In genomic region chr20:35226775-35227681, GRCh38 we compare ENCODE assay signal across 8 cellular contexts. TPM values are rescaled to one million over a fixed set of nuclear protein-coding genes. Genes with fewer than 3 reads are reported as not detected.
DNase-seq lines count a peak whose midpoint lies in the region; ATAC-seq and TF ChIP-seq lines count a peak whose summit lies in the region.

No MANE protein-coding gene starts in this region.

- peak overlapping the region; percentile 57 for H3K4me3 ChIP-seq in ACC112 (ENCODE audit: low read depth, low read length)
- peak overlapping the region; percentile 44 for H3K4me3 ChIP-seq in ascending aorta
- peak overlapping the region; percentile 51 for H3K4me3 ChIP-seq in iPS-18a (ENCODE audit: low read length)
- H3K4me3 ChIP-seq in skeletal muscle tissue (ENCODE audit: low read length in 3 of 3) = peak overlapping the region; percentile 36 to 47 (median 45)

- H3K79me2 ChIP-seq in ACC112 (ENCODE audit: control insufficient read depth, insufficient read depth, low read length, unreplicated experiment) = no peaks in the 10 kb centered on the region

- H3K27ac Mint-ChIP-seq in T-helper 1 cell treated with Interleukin-12 subunit alpha and Interleukin-12 subunit beta and Interleukin-4 antibody, amounts not matched to agents 30 μg/mL and 1 μg/mL, for 36 hours = no peak overlapping the region

- intact Hi-C loops in ascending aorta (cut with DNase I) = no loop called here

- H2AFZ ChIP-seq in ACC112 (ENCODE audit: low read length, unreplicated experiment) = no peak overlapping the region

- DNase-seq in HCEC 1CT (peak; percentile 17), ascending aorta (ENCODE audit: low spot score in 2 of 2) (no peak)

- H3K4me1 ChIP-seq in ACC112 (ENCODE audit: control insufficient read depth, insufficient read depth, low read length, unreplicated experiment) (no peaks in the 10 kb centered on the region), ascending aorta (peaks cover 0 to 9% of the 10 kb centered on the region in 2 donors), iPS-18a (ENCODE audit: control insufficient read depth, low read depth, low read length) (peaks cover 15% of the 10 kb centered on the region), skeletal muscle tissue (ENCODE audit: control insufficient read depth in 3 of 3, insufficient read depth in 3 of 3, low read length in 3 of 3) (peaks cover 4 to 9% (median 6%) of the 10 kb centered on the region in 3 donors)

- H3K4me1 Mint-ChIP-seq in T-helper 1 cell treated with Interleukin-12 subunit alpha and Interleukin-12 subunit beta and Interleukin-4 antibody, amounts not matched to agents 30 μg/mL and 1 μg/mL, for 36 hours (ENCODE audit: low read depth) = peaks cover 6% of the 10 kb centered on the region

- no peaks in the 10 kb centered on the region for H3K9me3 Mint-ChIP-seq in T-helper 1 cell treated with Interleukin-12 subunit alpha and Interleukin-12 subunit beta and Interleukin-4 antibody, amounts not matched to agents 30 μg/mL and 1 μg/mL, for 36 hours

- peak overlapping the region; percentile 57 for H3K4me3 Mint-ChIP-seq in T-helper 1 cell treated with Interleukin-12 subunit alpha and Interleukin-12 subunit beta and Interleukin-4 antibody, amounts not matched to agents 30 μg/mL and 1 μg/mL, for 36 hours

- no peak overlapping the region for H3K27ac ChIP-seq in ACC112 (ENCODE audit: low read depth, low read length)
- H3K27ac ChIP-seq in ascending aorta = no peak overlapping the region
- no peak overlapping the region for H3K27ac ChIP-seq in iPS-18a (ENCODE audit: low read length)
- no peak overlapping the region for H3K27ac ChIP-seq in skeletal muscle tissue (ENCODE audit: low read depth, low read length)

- peaks cover 59% of the 10 kb centered on the region for H3K27me3 Mint-ChIP-seq in T-helper 1 cell treated with Interleukin-12 subunit alpha and Interleukin-12 subunit beta and Interleukin-4 antibody, amounts not matched to agents 30 μg/mL and 1 μg/mL, for 36 hours (ENCODE audit: low read depth)

- H3K9me3 ChIP-seq in ascending aorta = no peaks in the 10 kb centered on the region
- no peaks in the 10 kb centered on the region for H3K9me3 ChIP-seq in iPS-18a (ENCODE audit: control insufficient read depth, low read depth, low read length)
- H3K9me3 ChIP-seq in skeletal muscle tissue (ENCODE audit: control insufficient read depth in 3 of 3, low read length in 3 of 3) = no peaks in the 10 kb centered on the region

- H3K27me3 ChIP-seq in ACC112 (ENCODE audit: insufficient read depth, low read length) (peaks cover 37% of the 10 kb centered on the region), ascending aorta (no peaks in the 10 kb centered on the region), iPS-18a (ENCODE audit: control insufficient read depth, insufficient read depth, low read length) (peaks cover 38% of the 10 kb centered on the region), skeletal muscle tissue (ENCODE audit: control insufficient read depth in 3 of 3, insufficient read depth in 3 of 3, low read length in 3 of 3) (peaks cover 4 to 17% (median 11%) of the 10 kb centered on the region in 3 donors)

- H3K36me3 ChIP-seq in ACC112 (ENCODE audit: insufficient read depth, low read length) (no peaks in the 10 kb centered on the region), ascending aorta (peaks cover 0 to 6% of the 10 kb centered on the region in 2 donors), iPS-18a (ENCODE audit: control insufficient read depth, low read depth, low read length) (no peaks in the 10 kb centered on the region), skeletal muscle tissue (ENCODE audit: control insufficient read depth in 3 of 3, insufficient read depth in 3 of 3, low read length in 3 of 3) (no peaks in the 10 kb centered on the region)

- H3K9ac ChIP-seq in iPS-18a (ENCODE audit: low read length) (no peak overlapping the region), skeletal muscle tissue (ENCODE audit: low read depth in 1 of 3, low read length in 3 of 3) (no peak overlapping the region)

- TF ChIP-seq CTCF in ascending aorta (IDR thresholded peaks at IDR 0.05) = no peak

- H3K36me3 Mint-ChIP-seq in T-helper 1 cell treated with Interleukin-12 subunit alpha and Interleukin-12 subunit beta and Interleukin-4 antibody, amounts not matched to agents 30 μg/mL and 1 μg/mL, for 36 hours (ENCODE audit: low read depth) = peaks cover 6% of the 10 kb centered on the region

- ATAC-seq in GM21786 (IDR thresholded peaks at IDR 0.05; ENCODE audit: unreplicated experiment) (no peak), HG03354 (IDR thresholded peaks at IDR 0.05; ENCODE audit: poor library complexity, severe bottlenecking, unreplicated experiment) (no peak)

RNA-seq across cellular contexts. Expression of gene MMP24, which starts 0.5 kb away (rescaled TPM):
- not detected for total RNA-seq in ascending aorta
- under 0.01 TPM for total RNA-seq in skeletal muscle tissue

RNA-seq across cellular contexts. Expression of gene MMP24OS, which starts 50.9 kb away (rescaled TPM):
- total RNA-seq in ascending aorta (43.1 TPM), skeletal muscle tissue (4.2 TPM)

RNA-seq across cellular contexts. Expression of gene PROCR, which starts 55.2 kb away (rescaled TPM):
- total RNA-seq in ascending aorta (241 TPM), skeletal muscle tissue (50.6 TPM)

RNA-seq across cellular contexts. Expression of gene EIF6, which starts 57.5 kb away (rescaled TPM):
- total RNA-seq in ascending aorta = 98.0 TPM
- total RNA-seq in skeletal muscle tissue = 74.1 TPM
